Comparison of ENCODE assay signal across 8 cellular contexts in genomic region chr6:2737885-2738284, GRCh38.
"Had no signal": no experiment of that assay in that cellular context is flagged by ENCODE, and none has a peak within 500 bp of the region (broad histone marks: within the 10 kb centered on the region; RNA-seq: fewer than 3 reads in every experiment).

No MANE protein-coding gene starts in this region.

- H3K27me3 Mint-ChIP-seq: activated T-cell treated with anti-CD3 and anti-CD28 coated beads, Interleukin-2, amount 50 U/mL, for 24 hours had no signal

- H3K4me1 Mint-ChIP-seq: activated naive CD4-positive, alpha-beta T cell treated with anti-CD3 and anti-CD28 coated beads, Interleukin-2, amount 50 U/mL, for 24 hours had no signal

- H3K27ac Mint-ChIP-seq: activated naive CD4-positive, alpha-beta T cell treated with anti-CD3 and anti-CD28 coated beads, Interleukin-2, amount 50 U/mL, for 24 hours; activated T-cell treated with anti-CD3 and anti-CD28 coated beads, Interleukin-2, amount 50 U/mL, for 24 hours; activated T-helper 2 cell treated with anti-CD3 and anti-CD28 coated beads, Interferon-gamma antibody, Interleukin-2, Interleukin-4, amounts not matched to agents 10 μg/mL and 5 μg/mL and 100 μg/mL, durations not matched to agents 14 hours and 24 hours and 36 hours; natural killer cell; T-helper 2 cell treated with Interferon-gamma antibody and Interleukin-4, amounts not matched to agents 5 μg/mL and 100 μg/mL, for 36 hours had no signal

- H3K36me3 Mint-ChIP-seq: activated naive CD4-positive, alpha-beta T cell treated with anti-CD3 and anti-CD28 coated beads, Interleukin-2, amount 50 U/mL, for 24 hours; natural killer cell; neural progenitor cell had no signal

- H3K9me3 Mint-ChIP-seq: activated naive CD4-positive, alpha-beta T cell treated with anti-CD3 and anti-CD28 coated beads, Interleukin-2, amount 50 U/mL, for 24 hours; activated T-cell treated with anti-CD3 and anti-CD28 coated beads, Interleukin-2, amount 50 U/mL, for 24 hours; activated T-helper 2 cell treated with anti-CD3 and anti-CD28 coated beads, Interferon-gamma antibody, Interleukin-2, Interleukin-4, amounts not matched to agents 10 μg/mL and 5 μg/mL and 100 μg/mL, durations not matched to agents 14 hours and 24 hours and 36 hours; natural killer cell; neural progenitor cell; T-helper 2 cell treated with Interferon-gamma antibody and Interleukin-4, amounts not matched to agents 5 μg/mL and 100 μg/mL, for 36 hours had no signal

- ATAC-seq: right cardiac atrium had no signal

- H3K4me3 Mint-ChIP-seq: activated naive CD4-positive, alpha-beta T cell treated with anti-CD3 and anti-CD28 coated beads, Interleukin-2, amount 50 U/mL, for 24 hours; activated T-cell treated with anti-CD3 and anti-CD28 coated beads, Interleukin-2, amount 50 U/mL, for 24 hours; natural killer cell; neural progenitor cell; T-helper 2 cell treated with Interferon-gamma antibody and Interleukin-4, amounts not matched to agents 5 μg/mL and 100 μg/mL, for 36 hours had no signal

- DNase-seq: lower lobe of right lung had no signal
